8 cellular contexts compared by ENCODE assay signal in the genomic region with DNA sequence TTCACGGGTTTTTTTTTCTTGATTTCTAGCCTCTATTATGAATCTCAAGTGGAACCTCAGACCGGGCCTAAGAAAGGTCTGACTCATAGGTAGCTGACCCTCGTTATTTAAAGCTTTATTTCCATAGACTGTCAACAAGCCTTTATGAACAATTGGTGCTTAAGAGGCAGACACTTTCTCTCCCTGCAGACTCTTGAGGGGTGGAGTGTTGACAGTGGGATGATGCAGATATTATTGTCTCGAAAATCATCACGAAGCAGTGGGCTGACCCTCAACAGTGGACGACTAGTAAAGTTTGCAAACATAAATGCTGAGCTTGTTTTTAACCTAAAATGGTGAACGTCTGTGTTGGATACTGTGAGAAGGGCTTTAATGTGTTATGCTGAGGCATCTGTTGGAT. TPM values are rescaled to one million over a fixed set of nuclear protein-coding genes. Genes with fewer than 3 reads are reported as not detected.
DNase-seq lines count a peak whose midpoint lies in the region; ATAC-seq, FAIRE-seq and TF ChIP-seq lines count a peak whose summit lies in the region.

No MANE protein-coding gene starts in this region.

- H3K27me3 Mint-ChIP-seq in neural crest cell (ENCODE audit: low read depth), result peaks cover 3% of the 10 kb centered on the region

- TF ChIP-seq POLR2A in GM12878 (IDR thresholded peaks at IDR 0.05; ENCODE audit: low read depth, low read length), result no peak

- H3K4me2 ChIP-seq in GM12878 (ENCODE audit: control insufficient read depth, insufficient read depth), result peak overlapping the region; percentile 86

- H3K9me3 Mint-ChIP-seq in neural crest cell, result peaks cover 4% of the 10 kb centered on the region

- WGBS in GM12878 (ENCODE audit: insufficient coverage, insufficient replicate concordance, low lambda C conversion rate, missing lambda C conversion rate), result 8% methylated on average over 7 of the region's 7 CpGs

- no peak for TF ChIP-seq CTCF in GM12878 (IDR thresholded peaks at IDR 0.05 in 2 of 3, conservative IDR thresholded peaks at IDR 0.05 in 1 of 3; ENCODE audit: control insufficient read depth in 2 of 3, extremely low read depth in 1 of 3, insufficient read depth in 1 of 3, low read depth in 3 of 3, low read length in 3 of 3)
- no peak for TF ChIP-seq CTCF in neural crest cell (conservative IDR thresholded peaks at IDR 0.05)

- no peak overlapping the region for H2AFZ ChIP-seq in GM12878 (ENCODE audit: control insufficient read depth, low read depth, low read length)

- POLR2A ChIA-PET in GM12878 (lab: Charles Lee), result interaction anchor here (0.7 to 2.9 kb wide), 2 partner anchors 18 to 49 kb away, joined by 3 to 21 read pairs; partner anchors contain the start of gene TIPRL

- peaks cover 39% of the 10 kb centered on the region for H3K4me1 Mint-ChIP-seq in neural crest cell

- H3K9me3 ChIP-seq in GM12878 (replicated peaks; ENCODE audit: control insufficient read depth, insufficient read depth, low read length), result no peaks in the 10 kb centered on the region; the same call in 2 of the 3 replicates

- DNase-seq in GM03348 (ENCODE audit: low spot score) (peak; percentile 37), GM12878 (ENCODE audit: low read depth, low spot score) (no peak), neural crest cell (ENCODE audit: low read depth, low spot score) (no peak), NCI-H2107 treated with DMSO at 0.1 percent for 48 hours (lab: John Stamatoyannopoulos, UW; ENCODE audit: unreplicated experiment) (no peak), D341Med (ENCODE audit: low spot score) (no peak), NCI-H2107 (lab: John Stamatoyannopoulos, UW) (no peak)

- TF ChIP-seq EP300 in GM12878 (IDR thresholded peaks at IDR 0.05; ENCODE audit: borderline replicate concordance in 1 of 2, control insufficient read depth in 1 of 2, low read depth in 2 of 2, low read length in 2 of 2), result no peak

- peak overlapping the region; percentile 93 for H3K4me3 Mint-ChIP-seq in neural crest cell

- FAIRE-seq in GM12878 (lab: Jason Lieb, UNC), result peak; percentile 18

- SMC1A ChIA-PET in GM12878 (lab: Charles Lee; ENCODE audit: uncharacterized antibody, unreplicated experiment), result interaction anchor here (0.7 to 2.4 kb wide), 10 partner anchors 7 to 181 kb away, joined by 3 to 14 read pairs (median 4); no protein-coding TSS in a partner anchor

- no TSS peak for BruUV-seq in GM12878 (replicated peaks; lab: Mats Ljungman, UMichigan)

- intact Hi-C loops in GM12878 (cut with micrococcal nuclease; ENCODE audit: unreplicated experiment), result loop anchor here (2.0 to 5.0 kb wide), 2 partner anchors 49 to 145 kb away; partner anchors contain the start of gene TIPRL

- no peaks in the 10 kb centered on the region for H3K27me3 ChIP-seq in GM12878 (replicated peaks in 1 of 2; ENCODE audit: control insufficient read depth in 2 of 2, insufficient read depth in 2 of 2, low read length in 1 of 2)

- peak overlapping the region; percentile 30; the same call in 1 of the 2 replicates for H3K9ac ChIP-seq in GM12878 (ENCODE audit: control insufficient read depth, insufficient read depth, low read length)

- peaks cover 28% of the 10 kb centered on the region for H3K4me1 ChIP-seq in GM12878 (ENCODE audit: control insufficient read depth, insufficient read depth, low read length)

- in situ Hi-C loops in GM12878 (cut with MboI), result no loop called here

- peak; percentile 21 for ATAC-seq in HG03095 (IDR thresholded peaks at IDR 0.05; ENCODE audit: unreplicated experiment)
- peak; percentile 11; the same call in 2 of the 3 replicates for ATAC-seq in GM12878
- ATAC-seq in GM18519 (IDR thresholded peaks at IDR 0.05; ENCODE audit: low FRiP score, unreplicated experiment), result no peak

- H3K4me3 ChIP-seq in GM12878, result peak overlapping the region; percentile 79

- TF ChIP-seq RAD21 in GM12878 (IDR thresholded peaks at IDR 0.05; ENCODE audit: insufficient read depth, low read depth, low read length), result no peak

- peaks cover 2% of the 10 kb centered on the region for H3K36me3 Mint-ChIP-seq in neural crest cell (ENCODE audit: low read depth)

- peaks cover 13% of the 10 kb centered on the region for H4K20me1 ChIP-seq in GM12878 (ENCODE audit: control insufficient read depth, insufficient read depth)

- RAD21 ChIA-PET in GM12878 (lab: Charles Lee; ENCODE audit: unreplicated experiment), result interaction anchor here (0.9 to 2.9 kb wide), 5 partner anchors 8 to 115 kb away, joined by 3 to 16 read pairs (median 3); partner anchors contain the start of gene TIPRL

- CTCF ChIA-PET in GM12878 (lab: Yijun Ruan, JAX), result interaction anchor here (1.0 to 3.8 kb wide), 7 partner anchors 7 to 513 kb away, joined by 3 to 38 read pairs (median 6); no protein-coding TSS in a partner anchor

- peaks cover 64% of the 10 kb centered on the region for H3K79me2 ChIP-seq in GM12878 (ENCODE audit: control insufficient read depth, insufficient read depth, low read length)

- H3K27ac ChIP-seq in GM12878 (ENCODE audit: control insufficient read depth, insufficient read depth), result peak overlapping the region; percentile 85

- H3K36me3 ChIP-seq in GM12878 (ENCODE audit: control insufficient read depth in 2 of 2, insufficient read depth in 2 of 2, low read length in 1 of 2), result peaks cover 9 to 22% of the 10 kb centered on the region in 2 experiments; a peak in 3 of 4 replicates

- no peak overlapping the region for H3K27ac Mint-ChIP-seq in neural crest cell (ENCODE audit: unreplicated experiment)

TF ChIP-seq in GM12878, 131 proteins besides CTCF, POLR2A, EP300 and RAD21 (continues in another document):
- TF ChIP-seq NFIC (IDR thresholded peaks at IDR 0.05; ENCODE audit: low read depth, low read length), result peak; percentile 13; the same call in 1 of the 2 replicates
- TF ChIP-seq EGR1 (IDR thresholded peaks at IDR 0.05; ENCODE audit: borderline replicate concordance in 1 of 2, low read depth in 2 of 2, low read length in 2 of 2), result no peak

RNA-seq across cellular contexts. Expression of gene SFT2D2, which starts 1.8 kb away (rescaled TPM):
- total RNA-seq in GM12878 (2013; cell fraction: nucleolus; rRNA removed), result 122 and 133 TPM in 2 replicates
- total RNA-seq in GM12878 (2014; rRNA removed) (25.6 and 31.8 TPM in 2 replicates), GM12878 (2014; rRNA removed; fragmentation: Illumina TruSeq; extraction: Trizol) (24.2 and 24.9 TPM in 2 replicates), GM12878 (2021) (49.0 and 52.1 TPM in 2 replicates), neural crest cell (49.6 and 52.9 TPM in 2 replicates)
- polyA plus RNA-seq in GM12878 (2011; ENCODE audit: low read depth), result 12.6 TPM
- polyA plus RNA-seq in GM12878 (2011; rRNA removed) (49.6 and 56.9 TPM in 2 replicates), GM12878 (2014; fragmentation: Illumina TruSeq; extraction: Trizol) (12.3 and 15.7 TPM in 2 replicates), GM12878 (2014; fragmentation: Nextera tagmentation; extraction: Ambion mirVana) (1 to 10 TPM; 5.6 to 6.3 TPM), GM12878 (2014; rRNA removed) (16.4 and 17.5 TPM in 2 replicates), GM12878 (2016; fragmentation: Nextera tagmentation; extraction: Ambion mirVana) (10 to 100 TPM; 39.1 to 48.5 TPM)
- 22.4 and 28.0 TPM in 2 replicates for polyA plus RNA-seq in GM12878 (2011; cell fraction: cytosol; rRNA removed)
- polyA plus RNA-seq in GM12878 (2011; cell fraction: nucleus; rRNA removed), result 22.6 and 26.0 TPM in 2 replicates
- polyA plus RNA-seq in GM12878 (2012), result 9.6 and 14.1 TPM in 2 replicates
- polyA minus RNA-seq in GM12878 (2011; rRNA and poly(A)+ RNA removed), result 91.6 and 161 TPM in 2 replicates
- 38.8 and 49.8 TPM in 2 replicates for polyA minus RNA-seq in GM12878 (2011; cell fraction: cytosol; rRNA and poly(A)+ RNA removed)
- polyA minus RNA-seq in GM12878 (2011; cell fraction: nucleus; rRNA and poly(A)+ RNA removed), result 16.3 and 30.0 TPM in 2 replicates

RNA-seq across cellular contexts. Expression of gene TIPRL, which starts 48.9 kb away (rescaled TPM):
- 16.3 and 17.4 TPM in 2 replicates for total RNA-seq in GM12878 (2013; cell fraction: nucleolus; rRNA removed)
- total RNA-seq in GM12878 (2014; rRNA removed) (38.2 and 43.9 TPM in 2 replicates), GM12878 (2014; rRNA removed; fragmentation: Illumina TruSeq; extraction: Trizol) (47.9 and 48.8 TPM in 2 replicates), GM12878 (2021) (37.6 and 42.2 TPM in 2 replicates), neural crest cell (28.3 and 33.5 TPM in 2 replicates)
- 11.5 TPM for polyA plus RNA-seq in GM12878 (2011; ENCODE audit: low read depth)
- polyA plus RNA-seq in GM12878 (2011; rRNA removed) (72.1 and 135 TPM in 2 replicates), GM12878 (2014; fragmentation: Illumina TruSeq; extraction: Trizol) (42.2 and 55.5 TPM in 2 replicates), GM12878 (2014; fragmentation: Nextera tagmentation; extraction: Ambion mirVana) (10 to 100 TPM; 51.9 to 57.9 TPM), GM12878 (2014; rRNA removed) (33.5 and 36.4 TPM in 2 replicates), GM12878 (2016; fragmentation: Nextera tagmentation; extraction: Ambion mirVana) (10 to 100 TPM; 57.6 to 62.7 TPM)
- polyA plus RNA-seq in GM12878 (2011; cell fraction: cytosol; rRNA removed), result 16.2 and 18.5 TPM in 2 replicates
- polyA plus RNA-seq in GM12878 (2011; cell fraction: nucleus; rRNA removed), result 13.0 and 14.8 TPM in 2 replicates
- polyA plus RNA-seq in GM12878 (2012), result 21.1 and 24.9 TPM in 2 replicates
- 18.8 and 34.2 TPM in 2 replicates for polyA minus RNA-seq in GM12878 (2011; rRNA and poly(A)+ RNA removed)
- polyA minus RNA-seq in GM12878 (2011; cell fraction: cytosol; rRNA and poly(A)+ RNA removed), result 10.3 and 10.9 TPM in 2 replicates
- 3.5 and 5.2 TPM in 2 replicates for polyA minus RNA-seq in GM12878 (2011; cell fraction: nucleus; rRNA and poly(A)+ RNA removed)

RNA-seq across cellular contexts. Expression of gene TBX19, which starts 53.1 kb away (rescaled TPM):
- total RNA-seq in GM12878 (2013; cell fraction: nucleolus; rRNA removed), result 11.8 and 13.5 TPM in 2 replicates
- 0.73 and 1.1 TPM in 2 replicates for total RNA-seq in GM12878 (2014; rRNA removed)
- total RNA-seq in GM12878 (2014; rRNA removed; fragmentation: Illumina TruSeq; extraction: Trizol), result 0.83 and 0.89 TPM in 2 replicates
- total RNA-seq in GM12878 (2021), result 1.1 and 1.2 TPM in 2 replicates
- 2.6 TPM for polyA plus RNA-seq in GM12878 (2011; ENCODE audit: low read depth)
- polyA plus RNA-seq in GM12878 (2011; rRNA removed), result 5.9 and 6.9 TPM in 2 replicates
- 4.6 and 5.6 TPM in 2 replicates for polyA plus RNA-seq in GM12878 (2011; cell fraction: cytosol; rRNA removed)
- 10.6 and 13.7 TPM in 2 replicates for polyA plus RNA-seq in GM12878 (2011; cell fraction: nucleus; rRNA removed)
- 3.1 and 3.7 TPM in 2 replicates for polyA plus RNA-seq in GM12878 (2012)
- 1.6 and 2.2 TPM in 2 replicates for polyA plus RNA-seq in GM12878 (2014; fragmentation: Illumina TruSeq; extraction: Trizol)
- under 1 TPM; 0.13 to 0.53 TPM for polyA plus RNA-seq in GM12878 (2014; fragmentation: Nextera tagmentation; extraction: Ambion mirVana)
- 1.5 and 2.1 TPM in 2 replicates for polyA plus RNA-seq in GM12878 (2014; rRNA removed)
- 1 to 10 TPM; 1.1 to 1.2 TPM for polyA plus RNA-seq in GM12878 (2016; fragmentation: Nextera tagmentation; extraction: Ambion mirVana)
- polyA minus RNA-seq in GM12878 (2011; rRNA and poly(A)+ RNA removed), result 4.7 and 6.7 TPM in 2 replicates
- polyA minus RNA-seq in GM12878 (2011; cell fraction: cytosol; rRNA and poly(A)+ RNA removed), result 0.94 and 1.2 TPM in 2 replicates
- polyA minus RNA-seq in GM12878 (2011; cell fraction: nucleus; rRNA and poly(A)+ RNA removed), result 3.9 and 6.5 TPM in 2 replicates
- 0.68 and 0.93 TPM in 2 replicates for total RNA-seq in neural crest cell
